Comparison of ENCODE assay signal across 17 cellular contexts in genomic region chr10:62813453-62813852, GRCh38. TPM values are rescaled to one million over a fixed set of nuclear protein-coding genes. Genes with fewer than 3 reads are reported as not detected.
DNase-seq lines count a peak whose midpoint lies in the region; ATAC-seq lines count a peak whose summit lies in the region.
"Had no signal": no experiment of that assay in that cellular context is flagged by ENCODE, and none has a peak within 500 bp of the region (broad histone marks: within the 10 kb centered on the region; RNA-seq: fewer than 3 reads in every experiment).

No MANE protein-coding gene starts in this region.

- no peaks in the 10 kb centered on the region for H3K9me3 Mint-ChIP-seq in activated CD4-positive, alpha-beta T cell treated with anti-CD3 and anti-CD28 coated beads, Interleukin-2, amount 10 ng/mL, durations not matched to agents 7 days and 5 days
- no peaks in the 10 kb centered on the region for H3K9me3 Mint-ChIP-seq in immature natural killer cell
- no peaks in the 10 kb centered on the region for H3K9me3 Mint-ChIP-seq in stimulated activated memory B cell treated with anti-CD40 and anti-IgM and Interleukin-4, amounts not matched to agents 10 μg/mL and 1 μg/mL and 100 μg/mL, for 72 hours

- peak overlapping the region; percentile 42 for H3K4me3 Mint-ChIP-seq in activated CD4-positive, alpha-beta T cell treated with anti-CD3 and anti-CD28 coated beads, Interleukin-2, amount 10 ng/mL, durations not matched to agents 7 days and 5 days
- H3K4me3 Mint-ChIP-seq in immature natural killer cell: peak overlapping the region in 4 of 5 donors; percentile 81 to 98 (median 94)
- peak overlapping the region; percentile 92 for H3K4me3 Mint-ChIP-seq in stimulated activated memory B cell treated with anti-CD40 and anti-IgM and Interleukin-4, amounts not matched to agents 10 μg/mL and 1 μg/mL and 100 μg/mL, for 72 hours

- no peak overlapping the region for H3K27ac Mint-ChIP-seq in activated CD4-positive, alpha-beta T cell treated with anti-CD3 and anti-CD28 coated beads, Interleukin-2, amount 10 ng/mL, durations not matched to agents 7 days and 5 days
- H3K27ac Mint-ChIP-seq in immature natural killer cell: no peak overlapping the region
- H3K27ac Mint-ChIP-seq in stimulated activated memory B cell treated with anti-CD40 and anti-IgM and Interleukin-4, amounts not matched to agents 10 μg/mL and 1 μg/mL and 100 μg/mL, for 72 hours: peak overlapping the region; percentile 96
- H3K27ac Mint-ChIP-seq: GM23338 had no signal

- peaks cover 60% of the 10 kb centered on the region for H3K4me1 Mint-ChIP-seq in activated CD4-positive, alpha-beta T cell treated with anti-CD3 and anti-CD28 coated beads, Interleukin-2, amount 10 ng/mL, durations not matched to agents 7 days and 5 days
- H3K4me1 Mint-ChIP-seq in immature natural killer cell: peaks cover 54 to 90% of the 10 kb centered on the region in 2 donors
- H3K4me1 Mint-ChIP-seq in stimulated activated memory B cell treated with anti-CD40 and anti-IgM and Interleukin-4, amounts not matched to agents 10 μg/mL and 1 μg/mL and 100 μg/mL, for 72 hours: peaks cover 81% of the 10 kb centered on the region

- H3K36me3 Mint-ChIP-seq in activated CD4-positive, alpha-beta T cell treated with anti-CD3 and anti-CD28 coated beads, Interleukin-2, amount 10 ng/mL, durations not matched to agents 7 days and 5 days (ENCODE audit: low read depth): peaks cover 17% of the 10 kb centered on the region
- peaks cover 0 to 5% (median 0%) of the 10 kb centered on the region in 3 donors for H3K36me3 Mint-ChIP-seq in immature natural killer cell
- peaks cover 53% of the 10 kb centered on the region for H3K36me3 Mint-ChIP-seq in stimulated activated memory B cell treated with anti-CD40 and anti-IgM and Interleukin-4, amounts not matched to agents 10 μg/mL and 1 μg/mL and 100 μg/mL, for 72 hours

- no peak for ATAC-seq in stimulated activated memory B cell treated with anti-CD40 and anti-IgM and Interleukin-4, amounts not matched to agents 10 μg/mL and 1 μg/mL and 100 μg/mL, for 72 hours
- ATAC-seq: GM23338, left colon had no signal

- peaks cover 43% of the 10 kb centered on the region for H3K27me3 Mint-ChIP-seq in activated CD4-positive, alpha-beta T cell treated with anti-CD3 and anti-CD28 coated beads, Interleukin-2, amount 10 ng/mL, durations not matched to agents 7 days and 5 days
- peaks cover 4 to 23% (median 16%) of the 10 kb centered on the region in 3 donors for H3K27me3 Mint-ChIP-seq in immature natural killer cell (ENCODE audit: low read depth in 3 of 3)
- peaks cover 12% of the 10 kb centered on the region for H3K27me3 Mint-ChIP-seq in stimulated activated memory B cell treated with anti-CD40 and anti-IgM and Interleukin-4, amounts not matched to agents 10 μg/mL and 1 μg/mL and 100 μg/mL, for 72 hours

- CTCF ChIA-PET in activated CD4-positive, alpha-beta T cell treated with anti-CD3 and anti-CD28 coated beads, Interleukin-2, amount 10 ng/mL, durations not matched to agents 7 days and 5 days (lab: Charles Lee): interaction anchor here (6.2 kb wide), 1 partner anchor 9 kb away, joined by 71 read pairs; the partner anchor contains the start of gene ADO

- POLR2A ChIA-PET in activated CD4-positive, alpha-beta T cell treated with anti-CD3 and anti-CD28 coated beads, Interleukin-2, amount 10 ng/mL, durations not matched to agents 7 days and 5 days (lab: Charles Lee): no interaction called here

- peak; percentile 17 for DNase-seq in activated naive CD4-positive, alpha-beta T cell treated with anti-CD3 and anti-CD28 coated beads, Interleukin-2, amount 50 U/mL, for 16 hours
- no peak for DNase-seq in activated naive CD4-positive, alpha-beta T cell (lab: John Stamatoyannopoulos, UW)
- DNase-seq in activated CD4-positive, alpha-beta T cell treated with anti-CD3 and anti-CD28 coated beads, Interleukin-2, amount 10 ng/mL, durations not matched to agents 7 days and 5 days: no peak
- DNase-seq in immature natural killer cell (no peak), NCI-H510A (lab: John Stamatoyannopoulos, UW) (no peak), KBM-7 (no peak), T-helper 9 cell (no peak)
- DNase-seq: activated CD8-positive, alpha-beta memory T cell treated with anti-CD3 and anti-CD28 coated beads, Interleukin-2, amount 50 U/mL, for 48 hours; hippocampal formation; left colon; NCI-H1436 treated with DMSO at 0.1 percent for 48 hours; NCI-H446; OCI-M1; stimulated activated naive CD4-positive, alpha-beta T cell treated with Interleukin-2 at 50 U/mL for 16 hours had no signal

- in situ Hi-C loops in KBM-7 (cut with MboI; ENCODE audit: low pct_unique_long_range_greater_than_20kb, low sequenced_read_pairs): no loop called here

RNA-seq across cellular contexts. Expression of gene EGR2, which starts 2.7 kb away (rescaled TPM):
- total RNA-seq in activated CD4-positive, alpha-beta T cell treated with anti-CD3 and anti-CD28 coated beads, Interleukin-2, amount 10 ng/mL, durations not matched to agents 7 days and 5 days: under 1 TPM; 0.67 to 0.92 TPM
- under 1 TPM; 0.28 to 0.80 (median 0.29) TPM for polyA plus RNA-seq in immature natural killer cell
- total RNA-seq: SJSA1 had no signal

RNA-seq across cellular contexts. Expression of gene ADO, which starts 8.9 kb away (rescaled TPM):
- total RNA-seq in activated CD4-positive, alpha-beta T cell treated with anti-CD3 and anti-CD28 coated beads, Interleukin-2, amount 10 ng/mL, durations not matched to agents 7 days and 5 days: 10 to 100 TPM; 18.2 to 19.7 TPM
- polyA plus RNA-seq in immature natural killer cell: 1 to 10 TPM; 1.0 to 5.0 (median 2.3) TPM

Comparison
In these comparisons a context has a peak if more than half of its experiments do, and no peak if none do; other contexts are left out.
1. H3K4me3 Mint-ChIP-seq: peak in every context shown above with its lines; median percentile 94 in immature natural killer cell; 92 in stimulated activated memory B cell treated with anti-CD40 and anti-IgM and Interleukin-4, amounts not matched to agents 10 μg/mL and 1 μg/mL and 100 μg/mL, for 72 hours; 42 in activated CD4-positive, alpha-beta T cell treated with anti-CD3 and anti-CD28 coated beads, Interleukin-2, amount 10 ng/mL, durations not matched to agents 7 days and 5 days.